ENCODE assay signal across 20 cellular contexts in genomic region chr19:5122121-5122400, GRCh38.
A peak's percentile ranks its signal among the peaks of the same experiment; 100 is the strongest.
DNase-seq lines count a peak whose midpoint lies in the region; ATAC-seq and TF ChIP-seq lines count a peak whose summit lies in the region.
"Had no signal": no experiment of that assay in that cellular context is flagged by ENCODE, and none has a peak within 500 bp of the region (broad histone marks: within the 10 kb centered on the region; RNA-seq: fewer than 3 reads in every experiment).

No MANE protein-coding gene starts in this region.

- no peaks in the 10 kb centered on the region for H4K20me1 ChIP-seq in Loucy (ENCODE audit: insufficient read depth, low read length, poor library complexity, severe bottlenecking)

- H3K36me3 ChIP-seq in Loucy (ENCODE audit: insufficient read depth, low read length), result peaks cover 12% of the 10 kb centered on the region; the same call in 1 of the 2 replicates
- no peaks in the 10 kb centered on the region; the same call in 1 of the 2 replicates for H3K36me3 ChIP-seq in H7 (replicated peaks; ENCODE audit: control insufficient read depth, insufficient read depth, low read length)
- H3K36me3 ChIP-seq: uterus had no signal

- no peak overlapping the region for H3K4me3 Mint-ChIP-seq in central memory CD8-positive, alpha-beta T cell
- H3K4me3 Mint-ChIP-seq in stimulated activated effector memory CD8-positive, alpha-beta T cell treated with anti-CD3 and anti-CD28 coated beads, Interleukin-12 subunit alpha, Interleukin-12 subunit beta, amount 100 ng/mL, for 72 hours, result no peak overlapping the region
- H3K4me3 Mint-ChIP-seq: CD14-positive monocyte; effector memory CD8-positive, alpha-beta T cell had no signal

- H3K27me3 Mint-ChIP-seq in central memory CD8-positive, alpha-beta T cell, result no peaks in the 10 kb centered on the region
- H3K27me3 Mint-ChIP-seq: effector memory CD8-positive, alpha-beta T cell had no signal

- H3K9me2 ChIP-seq in Loucy (replicated peaks; ENCODE audit: low read depth, low read length), result no peaks in the 10 kb centered on the region

- H3K27ac Mint-ChIP-seq in activated naive CD4-positive, alpha-beta T cell treated with anti-CD3 and anti-CD28 coated beads, Interleukin-2, amount 50 U/mL, for 72 hours, result peak overlapping the region; percentile 27 to 93
- peak overlapping the region; percentile 12 for H3K27ac Mint-ChIP-seq in central memory CD8-positive, alpha-beta T cell (ENCODE audit: low read depth)
- H3K27ac Mint-ChIP-seq in stimulated activated effector memory CD8-positive, alpha-beta T cell treated with anti-CD3 and anti-CD28 coated beads, Interleukin-12 subunit alpha, Interleukin-12 subunit beta, amount 100 ng/mL, for 72 hours, result peak overlapping the region; percentile 61

- H3K4me3 ChIP-seq in Loucy (ENCODE audit: low read length, poor library complexity, severe bottlenecking), result peak overlapping the region; percentile 16
- H3K4me3 ChIP-seq in H7 (ENCODE audit: insufficient read depth, low read depth, low read length), result no peak overlapping the region
- H3K4me3 ChIP-seq: A549, ascending aorta, SK-N-MC, uterus had no signal

- TF ChIP-seq CTCF in Loucy (conservative IDR thresholded peaks at IDR 0.05; ENCODE audit: low read length), result no peak

- H3K9ac ChIP-seq in Loucy (ENCODE audit: low read depth, low read length, poor library complexity, severe bottlenecking), result peak overlapping the region; percentile 21

- peaks cover 47% of the 10 kb centered on the region for H3K4me1 ChIP-seq in Loucy (ENCODE audit: insufficient read depth, low read length, poor library complexity, severe bottlenecking)
- H3K4me1 ChIP-seq: A549, uterus had no signal

- DNase-seq in activated naive CD4-positive, alpha-beta T cell treated with anti-CD3 and anti-CD28 coated beads, Interleukin-2, amount 50 U/mL, for 72 hours (ENCODE audit: low spot score in 2 of 2), result no peak
- no peak for DNase-seq in activated naive CD4-positive, alpha-beta T cell treated with Interleukin-2 at 50 U/mL for 16 hours
- DNase-seq in central memory CD8-positive, alpha-beta T cell (ENCODE audit: low spot score in 2 of 2), result no peak
- DNase-seq in stimulated activated effector memory CD8-positive, alpha-beta T cell treated with anti-CD3 and anti-CD28 coated beads, Interleukin-12 subunit alpha, Interleukin-12 subunit beta, amount 100 ng/mL, for 72 hours (ENCODE audit: low spot score in 2 of 2), result no peak
- no peak for DNase-seq in NCI-H128 (lab: John Stamatoyannopoulos, UW; ENCODE audit: unreplicated experiment)
- DNase-seq in H7, result no peak
- DNase-seq: DMS 273 treated with DMSO at 0.1 percent for 48 hours; effector memory CD8-positive, alpha-beta T cell; HCEC 1CT; MV-4-11; NCI-H187; NCI-H345; T-helper 9 cell; uterus had no signal

- peaks cover 0 to 5% of the 10 kb centered on the region in 2 donors for H3K36me3 Mint-ChIP-seq in activated naive CD4-positive, alpha-beta T cell treated with anti-CD3 and anti-CD28 coated beads, Interleukin-2, amount 50 U/mL, for 72 hours
- H3K36me3 Mint-ChIP-seq in central memory CD8-positive, alpha-beta T cell (ENCODE audit: insufficient read depth), result peaks cover 6% of the 10 kb centered on the region
- H3K36me3 Mint-ChIP-seq in stimulated activated effector memory CD8-positive, alpha-beta T cell treated with anti-CD3 and anti-CD28 coated beads, Interleukin-12 subunit alpha, Interleukin-12 subunit beta, amount 100 ng/mL, for 72 hours, result peaks cover 28% of the 10 kb centered on the region

- ATAC-seq in activated naive CD4-positive, alpha-beta T cell treated with anti-CD3 and anti-CD28 coated beads, Interleukin-2, amount 50 U/mL, for 72 hours, result peak in 1 of 2 donors; percentile 21
- no peak for ATAC-seq in central memory CD8-positive, alpha-beta T cell (replicated peaks; ENCODE audit: extremely low read depth, poor library complexity, severe bottlenecking)
- no peak for ATAC-seq in stimulated activated effector memory CD8-positive, alpha-beta T cell treated with anti-CD3 and anti-CD28 coated beads, Interleukin-12 subunit alpha, Interleukin-12 subunit beta, amount 100 ng/mL, for 72 hours
- no peak for ATAC-seq in HG03159 (IDR thresholded peaks at IDR 0.05; ENCODE audit: unreplicated experiment)
- ATAC-seq: A549; effector memory CD8-positive, alpha-beta T cell had no signal

- H3K4me1 Mint-ChIP-seq in central memory CD8-positive, alpha-beta T cell, result peaks cover 13% of the 10 kb centered on the region
- peaks cover 17% of the 10 kb centered on the region for H3K4me1 Mint-ChIP-seq in stimulated activated effector memory CD8-positive, alpha-beta T cell treated with anti-CD3 and anti-CD28 coated beads, Interleukin-12 subunit alpha, Interleukin-12 subunit beta, amount 100 ng/mL, for 72 hours

- H2AFZ ChIP-seq in Loucy (ENCODE audit: low read length), result no peak overlapping the region

- no peaks in the 10 kb centered on the region for H3F3A ChIP-seq in Loucy (ENCODE audit: low read depth)

- H3K79me2 ChIP-seq in Loucy (ENCODE audit: insufficient read depth, low read length), result no peaks in the 10 kb centered on the region

- H3K27me3 ChIP-seq in Loucy (ENCODE audit: insufficient read depth, low read length, poor library complexity, severe bottlenecking) (no peaks in the 10 kb centered on the region), H7 (ENCODE audit: control insufficient read depth, insufficient read depth, low read length) (no peaks in the 10 kb centered on the region)
- H3K27me3 ChIP-seq: ascending aorta, uterus had no signal

- H3K9me3 Mint-ChIP-seq in activated naive CD4-positive, alpha-beta T cell treated with anti-CD3 and anti-CD28 coated beads, Interleukin-2, amount 50 U/mL, for 72 hours, result no peaks in the 10 kb centered on the region
- no peaks in the 10 kb centered on the region for H3K9me3 Mint-ChIP-seq in central memory CD8-positive, alpha-beta T cell
- no peaks in the 10 kb centered on the region for H3K9me3 Mint-ChIP-seq in stimulated activated effector memory CD8-positive, alpha-beta T cell treated with anti-CD3 and anti-CD28 coated beads, Interleukin-12 subunit alpha, Interleukin-12 subunit beta, amount 100 ng/mL, for 72 hours
- H3K9me3 Mint-ChIP-seq: CD14-positive monocyte; effector memory CD8-positive, alpha-beta T cell had no signal

- peak overlapping the region; percentile 61 for H3K4me2 ChIP-seq in Loucy (ENCODE audit: low read depth, low read length, poor library complexity, severe bottlenecking)
- H3K4me2 ChIP-seq: A549 had no signal

- no peaks in the 10 kb centered on the region for H3K9me3 ChIP-seq in Loucy (ENCODE audit: insufficient read depth, low read depth, low read length)
- H3K9me3 ChIP-seq: A549, ascending aorta, uterus had no signal
